17 cellular contexts compared by ENCODE assay signal in the genomic region with DNA sequence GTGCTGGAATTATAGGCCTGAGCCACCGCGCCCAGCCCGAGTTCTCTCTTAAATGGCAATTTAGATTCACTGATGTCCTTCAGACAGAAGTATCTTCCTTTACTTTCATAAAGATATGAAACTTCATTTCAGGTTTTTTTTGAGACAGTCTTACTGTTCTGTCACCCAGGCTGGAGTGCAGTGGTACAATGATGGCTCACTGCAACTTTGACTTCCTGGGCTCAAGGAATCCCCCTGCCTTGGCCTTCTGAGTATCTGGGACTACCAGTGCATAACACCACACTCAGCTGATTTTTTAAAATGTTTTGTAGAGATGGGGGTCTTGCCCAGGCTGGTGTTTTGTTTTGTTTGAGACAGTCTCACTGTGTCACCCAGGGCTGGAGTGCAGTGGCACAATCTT. TPM values are rescaled to one million over a fixed set of nuclear protein-coding genes. Genes with fewer than 3 reads are reported as not detected.
DNase-seq lines count a peak whose midpoint lies in the region; ATAC-seq and TF ChIP-seq lines count a peak whose summit lies in the region.
"Had no signal": no experiment of that assay in that cellular context is flagged by ENCODE, and none has a peak within 500 bp of the region (broad histone marks: within the 10 kb centered on the region; RNA-seq: fewer than 3 reads in every experiment).

No MANE protein-coding gene starts in this region.

- peak overlapping the region in 4 of 6 donors; percentile 93 to 97 (median 96) for H3K27ac Mint-ChIP-seq in naive B cell

- ATAC-seq in GM19372 (IDR thresholded peaks at IDR 0.05; ENCODE audit: low read depth, unreplicated experiment): peak; percentile 71
- ATAC-seq in HG03460 (IDR thresholded peaks at IDR 0.05; ENCODE audit: unreplicated experiment): peak; percentile 88
- ATAC-seq in naive B cell (ENCODE audit: low read depth in 2 of 2): peak; percentile 99
- ATAC-seq in GM18520 (IDR thresholded peaks at IDR 0.05; ENCODE audit: unreplicated experiment): no peak
- no peak for ATAC-seq in HG03039 (IDR thresholded peaks at IDR 0.05; ENCODE audit: unreplicated experiment)

- no peaks in the 10 kb centered on the region for H3K27me3 Mint-ChIP-seq in naive B cell
- H3K27me3 Mint-ChIP-seq: CD4-positive, alpha-beta memory T cell had no signal

- no peak for TF ChIP-seq CTCF in GM12865 (IDR thresholded peaks at IDR 0.05; ENCODE audit: insufficient read depth, low read depth, low read length, missing control alignments)

- H3K4me1 Mint-ChIP-seq in naive B cell: peaks cover 6 to 13% (median 12%) of the 10 kb centered on the region in 3 donors

- peaks cover 0 to 9% of the 10 kb centered on the region in 2 donors for H3K36me3 Mint-ChIP-seq in naive B cell

- H3K9me3 Mint-ChIP-seq in naive B cell: no peaks in the 10 kb centered on the region
- H3K9me3 Mint-ChIP-seq: CD4-positive, alpha-beta memory T cell had no signal

- peak overlapping the region in 5 of 8 donors; percentile 20 to 83 (median 65) for H3K4me3 Mint-ChIP-seq in naive B cell
- H3K4me3 Mint-ChIP-seq: CD4-positive, alpha-beta memory T cell had no signal

- DNase-seq in GM12865 (ENCODE audit: low read depth) (peak; percentile 57), naive B cell (peak; percentile 68), globus pallidus (ENCODE audit: low spot score) (no peak), NCI-H510A (lab: John Stamatoyannopoulos, UW) (no peak)
- DNase-seq: CD4-positive, alpha-beta memory T cell; IMR-90; Kasumi-1; NCI-H2029; NCI-H524 treated with DMSO at 0.1 percent for 48 hours; OCI-M1; RPMI8226; SJCRH30; SW 1271 had no signal

- H3K4me3 ChIP-seq in GM12865 (ENCODE audit: low read depth, low read length): no peak overlapping the region
- H3K4me3 ChIP-seq: SJCRH30 had no signal

RNA-seq across cellular contexts. Expression of gene ITGB1BP1, which starts 13.2 kb away (rescaled TPM):
- 100 to 1,000 TPM in 5 of 6 donors, 10 to 100 TPM in 1; 83.6 to 159 (median 110) TPM for polyA plus RNA-seq in naive B cell (ENCODE audit: low read depth in 6 of 6)

RNA-seq across cellular contexts. Expression of gene CPSF3, which starts 13.3 kb away (rescaled TPM):
- polyA plus RNA-seq in naive B cell (ENCODE audit: low read depth in 6 of 6): 10 to 100 TPM; 13.3 to 34.9 (median 29.0) TPM

Comparison
In these comparisons a context has a peak if more than half of its experiments do, and no peak if none do; other contexts are left out.
1. DNase-seq: peak in GM12865 (single experiment) and naive B cell (single experiment); none in globus pallidus (single experiment) and NCI-H510A (single experiment).
2. ATAC-seq: peak in GM19372 (single experiment), HG03460 (single experiment) and naive B cell (2 of 2); none in GM18520 (single experiment) and HG03039 (single experiment).